1 cellular context compared by ENCODE assay signal in genomic region chr2:46077522-46078062, GRCh38.
TF ChIP-seq lines count a peak whose summit lies in the region.

No MANE protein-coding gene starts in this region.

TF ChIP-seq in GM12878, 131 proteins besides CTCF, POLR2A, EP300 and RAD21 (continued from another document):
- TF ChIP-seq ZNF592 (IDR thresholded peaks at IDR 0.05) (peak; percentile 82; the same call in 1 of the 2 replicates), KLF5 (IDR thresholded peaks at IDR 0.05; ENCODE audit: partially characterized antibody) (no peak), POU2F2 (IDR thresholded peaks at IDR 0.05; ENCODE audit: borderline replicate concordance, low read depth, low read length) (no peak), ZSCAN29 (IDR thresholded peaks at IDR 0.05) (no peak), ATF7 (IDR thresholded peaks at IDR 0.05; ENCODE audit: low read depth) (peak; percentile 76), REST (IDR thresholded peaks at IDR 0.05; ENCODE audit: low read depth, low read length) (no peak), ZNF384 (IDR thresholded peaks at IDR 0.05; ENCODE audit: borderline replicate concordance, low read depth, low read length) (peak; percentile 27; the same call in 1 of the 2 replicates), SRF (IDR thresholded peaks at IDR 0.05; ENCODE audit: low read depth in 2 of 2, low read length in 2 of 2) (no peak), MEF2B (IDR thresholded peaks at IDR 0.05; ENCODE audit: partially characterized antibody, poor library complexity, severe bottlenecking) (peak; percentile 37), JUNB (IDR thresholded peaks at IDR 0.05) (peak; percentile 59), JUND (IDR thresholded peaks at IDR 0.05; ENCODE audit: low read depth, low read length) (no peak), TCF12 (IDR thresholded peaks at IDR 0.05; ENCODE audit: low read depth, low read length) (no peak), BCL11A (IDR thresholded peaks at IDR 0.05; ENCODE audit: low read depth, low read length) (no peak), TCF3 (IDR thresholded peaks at IDR 0.05; ENCODE audit: borderline replicate concordance, insufficient read depth, low read depth, low read length) (no peak), NFXL1 (IDR thresholded peaks at IDR 0.05; ENCODE audit: borderline replicate concordance) (no peak)
